24 cellular contexts compared by ENCODE assay signal in genomic region chr3:42697326-42698051, GRCh38. TPM values are rescaled to one million over a fixed set of nuclear protein-coding genes. Genes with fewer than 3 reads are reported as not detected.
"Had no signal": no experiment of that assay in that cellular context is flagged by ENCODE, and none has a peak within 500 bp of the region (broad histone marks: within the 10 kb centered on the region; RNA-seq: fewer than 3 reads in every experiment).

No MANE protein-coding gene starts in this region.

- H3K27ac ChIP-seq: ascending aorta, breast epithelium, parathyroid adenoma, SJCRH30, skin epidermis, transverse colon had no signal

- H3K9me3 ChIP-seq: ascending aorta, breast epithelium, SJCRH30, transverse colon had no signal

- H3K4me3 ChIP-seq: ascending aorta, breast epithelium, SJCRH30, skin epidermis, transverse colon had no signal

- H3K27me3 ChIP-seq: ascending aorta, breast epithelium, SJCRH30, transverse colon had no signal

- DNase-seq: activated B cell treated with CpG ODN at 0.5 μM for 24 hours; activated CD4-positive, alpha-beta T cell treated with anti-CD3 and anti-CD28 coated beads for 48 hours; activated CD8-positive, alpha-beta T cell treated with anti-CD3 and anti-CD28 coated beads, Interleukin-2, amount 10 ng/mL, durations not matched to agents 7 days and 5 days; activated naive CD4-positive, alpha-beta T cell treated with anti-CD3 and anti-CD28 coated beads for 36 hours; activated naive CD8-positive, alpha-beta T cell treated with anti-CD3 and anti-CD28 coated beads, Interleukin-2, amount 50 U/mL, for 24 hours; activated T-cell treated with anti-CD3 and anti-CD28 coated beads for 4 hours; dermis blood vessel endothelial cell; erythroblast; hippocampal formation; retina; SJCRH30; stimulated activated CD4-positive, alpha-beta T cell treated with anti-CD3 and anti-CD28 coated beads, Interleukin-15, amount 100 ng/mL, for 24 hours; stimulated activated CD4-positive, alpha-beta T cell treated with anti-CD3 and anti-CD28 coated beads, Interleukin-4, amount 100 ng/mL, for 24 hours; stimulated activated naive CD4-positive, alpha-beta T cell; T-helper 2 cell; transverse colon had no signal

- H3K36me3 ChIP-seq: ascending aorta, breast epithelium, SJCRH30, transverse colon had no signal

RNA-seq across cellular contexts. Expression of gene HHATL, which starts 5.1 kb away (rescaled TPM):
- total RNA-seq: activated B cell treated with CpG ODN at 0.5 μM for 24 hours; activated CD8-positive, alpha-beta T cell treated with anti-CD3 and anti-CD28 coated beads, Interleukin-2, amount 10 ng/mL, durations not matched to agents 7 days and 5 days; activated naive CD4-positive, alpha-beta T cell treated with anti-CD3 and anti-CD28 coated beads for 36 hours; ascending aorta; chondrocyte; dermis blood vessel endothelial cell; kidney epithelial cell; lung microvascular endothelial cell; neural crest cell; SJCRH30 had no signal

RNA-seq across cellular contexts. Expression of gene KLHL40, which starts 12.2 kb away (rescaled TPM):
- total RNA-seq: activated B cell treated with CpG ODN at 0.5 μM for 24 hours; activated CD8-positive, alpha-beta T cell treated with anti-CD3 and anti-CD28 coated beads, Interleukin-2, amount 10 ng/mL, durations not matched to agents 7 days and 5 days; activated naive CD4-positive, alpha-beta T cell treated with anti-CD3 and anti-CD28 coated beads for 36 hours; ascending aorta; breast epithelium; chondrocyte; kidney epithelial cell; lung microvascular endothelial cell; neural crest cell had no signal
